13 cellular contexts compared by ENCODE assay signal in the genomic region with DNA sequence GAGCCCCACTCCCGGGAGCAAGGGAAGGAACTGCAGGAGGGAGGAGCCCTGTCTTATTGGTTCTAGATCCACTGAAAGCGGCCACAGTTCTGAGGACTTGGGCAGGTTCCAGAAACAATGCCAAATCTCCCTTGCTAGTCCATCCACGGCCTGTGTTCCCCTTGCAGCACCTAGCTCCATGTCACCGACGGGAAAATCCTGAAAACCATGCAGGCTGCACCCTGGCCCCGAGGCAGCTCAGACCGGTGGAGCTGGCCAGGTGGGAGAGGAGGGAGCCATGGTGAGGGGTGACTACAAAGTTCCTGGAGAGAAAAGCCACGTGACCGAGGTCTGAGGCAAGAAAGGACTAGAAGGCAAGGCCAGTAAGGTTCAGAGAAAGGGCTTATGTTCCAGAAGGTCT. TPM values are rescaled to one million over a fixed set of nuclear protein-coding genes. Genes with fewer than 3 reads are reported as not detected.
DNase-seq lines count a peak whose midpoint lies in the region; ATAC-seq and TF ChIP-seq lines count a peak whose summit lies in the region.
"Had no signal": no experiment of that assay in that cellular context is flagged by ENCODE, and none has a peak within 500 bp of the region (broad histone marks: within the 10 kb centered on the region; RNA-seq: fewer than 3 reads in every experiment).

No MANE protein-coding gene starts in this region.

- no peak overlapping the region for H3K4ac ChIP-seq in mesenchymal stem cell (ENCODE audit: low read depth in 1 of 2, low read length in 2 of 2)

- H4K91ac ChIP-seq in mesenchymal stem cell (ENCODE audit: low read length): no peak overlapping the region

- H3K18ac ChIP-seq in mesenchymal stem cell (ENCODE audit: low read depth in 1 of 2, low read length in 2 of 2): no peak overlapping the region

- POLR2A ChIA-PET in PC-3 (lab: Charles Lee; ENCODE audit: unreplicated experiment): no interaction called here

- TF ChIP-seq CTCF in PC-3 (conservative IDR thresholded peaks at IDR 0.05; ENCODE audit: low read depth, low read length): no peak
- TF ChIP-seq CTCF in epithelial cell of esophagus (IDR thresholded peaks at IDR 0.05; ENCODE audit: insufficient read depth, low read depth, low read length, missing control alignments): no peak
- TF ChIP-seq CTCF in transverse colon (IDR thresholded peaks at IDR 0.05): no peak

- CTCF ChIA-PET in PC-3 (lab: Charles Lee): no interaction called here

- H3F3A ChIP-seq in PC-3 (ENCODE audit: low read length, unreplicated experiment): no peaks in the 10 kb centered on the region

- peaks cover 66% of the 10 kb centered on the region for H3K79me2 ChIP-seq in PC-3 (ENCODE audit: low read length)

- TF ChIP-seq POLR2A in transverse colon (IDR thresholded peaks at IDR 0.05): no peak

- 96% methylated on average over 9 of the region's 9 CpGs for WGBS in mesenchymal stem cell
- WGBS in transverse colon (ENCODE audit: low coverage in 1 of 2), 2 donors: 71% methylated on average over 9 of the region's 9 CpGs; no CpG with 5 or more reads in 1 of the 2 donors

- in situ Hi-C loops in transverse colon (cut with MboI; ENCODE audit: low pct_ligation_motif_present in 1 of 4, low pct_unique_long_range_greater_than_20kb in 1 of 4, low sequenced_read_pairs in 3 of 4): no loop called here

- H3K4me2 ChIP-seq in PC-3 (ENCODE audit: low read length) (peak overlapping the region; percentile 44), mesenchymal stem cell (ENCODE audit: low read length, poor library complexity, severe bottlenecking) (no peak overlapping the region)

- H3K27me3 ChIP-seq in PC-3 (ENCODE audit: low read length) (no peaks in the 10 kb centered on the region), mesenchymal stem cell (ENCODE audit: control insufficient read depth in 1 of 2, insufficient read depth in 1 of 2, low read length in 2 of 2) (no peaks in the 10 kb centered on the region), transverse colon (no peaks in the 10 kb centered on the region)

- H3K14ac ChIP-seq in mesenchymal stem cell (ENCODE audit: low read length in 2 of 2): no peak overlapping the region

- TF ChIP-seq EP300 in transverse colon (IDR thresholded peaks at IDR 0.05; ENCODE audit: low read depth): no peak

- no peak overlapping the region for H2BK15ac ChIP-seq in mesenchymal stem cell (ENCODE audit: low read depth, poor library complexity, severe bottlenecking)

- intact Hi-C loops in PC-3 (cut with micrococcal nuclease) (no loop called here), transverse colon (cut with DNase I; ENCODE audit: low total_unique reads) (no loop called here)

- no peak overlapping the region for H3K23ac ChIP-seq in mesenchymal stem cell (ENCODE audit: low read length in 2 of 2)

- H3K4me3 ChIP-seq in PC-3 (ENCODE audit: low read length) (no peak overlapping the region), epithelial cell of esophagus (ENCODE audit: low read length) (no peak overlapping the region), mesenchymal stem cell (ENCODE audit: insufficient read depth in 1 of 2, low read depth in 1 of 2, low read length in 2 of 2) (no peak overlapping the region), transverse colon (no peak overlapping the region)

- no peak overlapping the region for H4K8ac ChIP-seq in mesenchymal stem cell (ENCODE audit: low read length)

- H2BK120ac ChIP-seq in mesenchymal stem cell (ENCODE audit: low read depth, low read length): no peak overlapping the region

- H2AFZ ChIP-seq in PC-3 (ENCODE audit: low read length) (no peak overlapping the region), mesenchymal stem cell (ENCODE audit: low read depth, low read length) (no peak overlapping the region)

- no peaks in the 10 kb centered on the region for H3K9me2 ChIP-seq in PC-3 (replicated peaks; ENCODE audit: low read length)

- no peaks in the 10 kb centered on the region for H4K20me1 ChIP-seq in PC-3 (ENCODE audit: low read length)

- peaks cover 27% of the 10 kb centered on the region for H3K79me1 ChIP-seq in mesenchymal stem cell (replicated peaks; ENCODE audit: low read length, poor library complexity, severe bottlenecking)

- H3K36me3 ChIP-seq in PC-3 (ENCODE audit: low read depth, low read length): peaks cover 28% of the 10 kb centered on the region
- peaks cover 45 to 59% of the 10 kb centered on the region in 2 experiments for H3K36me3 ChIP-seq in mesenchymal stem cell (ENCODE audit: control insufficient read depth in 1 of 2, insufficient read depth in 2 of 2, low read depth in 1 of 2, low read length in 2 of 2)
- H3K36me3 ChIP-seq in transverse colon: peaks cover 0 to 10% (median 2%) of the 10 kb centered on the region in 4 donors

- H3K9me3 ChIP-seq in PC-3 (ENCODE audit: low read length): no peaks in the 10 kb centered on the region
- peaks cover 3% of the 10 kb centered on the region for H3K9me3 ChIP-seq in mesenchymal stem cell (ENCODE audit: control insufficient read depth, low read length)
- H3K9me3 ChIP-seq in transverse colon: no peaks in the 10 kb centered on the region

- ATAC-seq in PC-3 (no peak), GM21381 (IDR thresholded peaks at IDR 0.05; ENCODE audit: unreplicated experiment) (no peak)

- DNase-seq in PC-3: no peak
- DNase-seq in epithelial cell of esophagus (ENCODE audit: low read depth): peak; percentile 41
- no peak for DNase-seq in mesenchymal stem cell
- peak; percentile 31 for DNase-seq in transverse colon
- DNase-seq in GM19240 (ENCODE audit: insufficient read length, low spot score): no peak
- no peak for DNase-seq in stimulated activated naive CD4-positive, alpha-beta T cell (lab: John Stamatoyannopoulos, UW)
- DNase-seq: activated CD4-positive, alpha-beta T cell treated with anti-CD3 and anti-CD28 coated beads, Interleukin-2, amount 50 U/mL, for 48 hours; activated effector memory CD4-positive, alpha-beta T cell treated with Interleukin-2 at 50 U/mL for 16 hours; hypothalamus; NCI-H1105 treated with DMSO at 0.1 percent for 48 hours; NCI-H510A; stimulated activated CD4-positive, alpha-beta T cell treated with anti-CD3 and anti-CD28 coated beads, Interleukin-4, amount 100 ng/mL, for 4 hours had no signal

- peak overlapping the region; percentile 88 for H3K27ac ChIP-seq in PC-3 (ENCODE audit: low read length)
- no peak overlapping the region for H3K27ac ChIP-seq in mesenchymal stem cell (ENCODE audit: low read length, poor library complexity, severe bottlenecking)
- H3K27ac ChIP-seq in transverse colon: peak overlapping the region; percentile 93 to 94 (median 94)

- peak overlapping the region in 1 of 2 experiments; percentile 41 for H2BK12ac ChIP-seq in mesenchymal stem cell (ENCODE audit: low read length in 2 of 2)

- no peak overlapping the region for H2BK5ac ChIP-seq in mesenchymal stem cell (ENCODE audit: low read depth, low read length, poor library complexity, severe bottlenecking)

- BruUV-seq in PC-3 (replicated peaks; lab: Mats Ljungman, UMichigan): no TSS peak

- H3K4me1 ChIP-seq in PC-3 (ENCODE audit: insufficient read depth, low read length): peaks cover 80% of the 10 kb centered on the region
- peaks cover 24% of the 10 kb centered on the region for H3K4me1 ChIP-seq in mesenchymal stem cell (ENCODE audit: control insufficient read depth, insufficient read depth, low read depth, low read length)
- peaks cover 55 to 81% (median 71%) of the 10 kb centered on the region in 4 donors for H3K4me1 ChIP-seq in transverse colon

- H3K9ac ChIP-seq in PC-3 (ENCODE audit: low read length) (peak overlapping the region; percentile 55), mesenchymal stem cell (ENCODE audit: low read length) (peak overlapping the region; percentile 34)

- peak overlapping the region; percentile 66 for H2AK5ac ChIP-seq in mesenchymal stem cell (ENCODE audit: low read length, severe bottlenecking)

RNA-seq across cellular contexts. Expression of a gene that starts 5.5 kb away (rescaled TPM):
- total RNA-seq in PC-3 (2014; rRNA removed) (38.7 and 40.1 TPM in 2 replicates), transverse colon (100 to 1,000 TPM; 150 to 329 (median 294) TPM)
- 81.2 TPM for polyA plus RNA-seq in mesenchymal stem cell (2013, experiment 1 of 2)
- polyA plus RNA-seq in mesenchymal stem cell (2013, experiment 2 of 2): 81.4 TPM

Comparison
In these comparisons a context has a peak if more than half of its experiments do, and no peak if none do; other contexts are left out.
1. DNase-seq: peak in epithelial cell of esophagus (single experiment) and transverse colon (single experiment); none in PC-3 (single experiment), mesenchymal stem cell (single experiment), GM19240 (single experiment) and stimulated activated naive CD4-positive, alpha-beta T cell (0 of 6).